8 cellular contexts compared by ENCODE assay signal in genomic region chr1:32872189-32872898, GRCh38. TPM values are rescaled to one million over a fixed set of nuclear protein-coding genes. Genes with fewer than 3 reads are reported as not detected.
DNase-seq lines count a peak whose midpoint lies in the region; ATAC-seq and TF ChIP-seq lines count a peak whose summit lies in the region.

No MANE protein-coding gene starts in this region.

- no peak for ATAC-seq in HG03025 (IDR thresholded peaks at IDR 0.05; ENCODE audit: low FRiP score, unreplicated experiment)
- no peak for ATAC-seq in HG03139 (IDR thresholded peaks at IDR 0.05; ENCODE audit: unreplicated experiment)

- H3K27me3 ChIP-seq in iPS DF 6.9 (ENCODE audit: control insufficient read depth, insufficient read depth, low read length) (peaks cover 21% of the 10 kb centered on the region), spleen (replicated peaks in 1 of 7) (peaks cover 0 to 80% (median 29%) of the 10 kb centered on the region in 7 donors)

- H3K27ac ChIP-seq in iPS DF 6.9 (ENCODE audit: low read length): no peak overlapping the region
- H3K27ac ChIP-seq in spleen: no peak overlapping the region

- peaks cover 14% of the 10 kb centered on the region for H3K4me1 ChIP-seq in iPS DF 6.9 (ENCODE audit: control insufficient read depth, insufficient read depth, low read length)
- H3K4me1 ChIP-seq in spleen: peaks cover 8 to 40% (median 27%) of the 10 kb centered on the region in 6 donors

- H3K36me3 ChIP-seq in iPS DF 6.9 (ENCODE audit: control insufficient read depth, insufficient read depth, low read length) (no peaks in the 10 kb centered on the region), spleen (peaks cover 0 to 14% (median 0%) of the 10 kb centered on the region in 6 donors)

- no peak for TF ChIP-seq POLR2A in spleen (IDR thresholded peaks at IDR 0.05)

- peak; percentile 87 for TF ChIP-seq CTCF in GM12864 (IDR thresholded peaks at IDR 0.05; ENCODE audit: low read depth, low read length, missing control alignments)
- peak; percentile 86 for TF ChIP-seq CTCF in astrocyte of the spinal cord (IDR thresholded peaks at IDR 0.05; ENCODE audit: low read depth, low read length)
- TF ChIP-seq CTCF in spleen (IDR thresholded peaks at IDR 0.05 in 8 of 11, conservative IDR thresholded peaks at IDR 0.05 in 3 of 11): peak; percentile 45 to 87 (median 74)

- H3K9me3 ChIP-seq in iPS DF 6.9 (ENCODE audit: control insufficient read depth, insufficient read depth, low read length): no peaks in the 10 kb centered on the region
- no peaks in the 10 kb centered on the region for H3K9me3 ChIP-seq in spleen

- no CpG with 5 or more reads among the region's 14 CpGs for WGBS in iPS DF 6.9 (ENCODE audit: insufficient coverage, insufficient read length)
- 23 to 32% (median 25%) methylated on average over 13 to 14 of the region's 14 CpGs for WGBS in spleen, 5 donors

- DNase-seq in GM12864 (ENCODE audit: low read depth) (peak; percentile 7), NCI-H1694 (lab: John Stamatoyannopoulos, UW) (peak; percentile 87), T1000 (lab: John Stamatoyannopoulos, UW) (peak; percentile 31), astrocyte of the spinal cord (ENCODE audit: low read depth, low spot score) (peak; percentile 75), iPS DF 6.9 (ENCODE audit: low read depth, low spot score) (peak; percentile 84), spleen (no peak)

- intact Hi-C loops in spleen (cut with DNase I; ENCODE audit: low total_unique reads): loop anchor here (5.0 kb wide), 1 partner anchor 160 kb away; no protein-coding TSS in a partner anchor

- H3K4me3 ChIP-seq in GM12864 (ENCODE audit: low read depth, low read length): no peak overlapping the region
- peak overlapping the region; percentile 48 for H3K4me3 ChIP-seq in astrocyte of the spinal cord (ENCODE audit: low read depth, low read length)
- no peak overlapping the region for H3K4me3 ChIP-seq in iPS DF 6.9 (ENCODE audit: low read length)
- peak overlapping the region in 2 of 8 donors; percentile 17 to 48 for H3K4me3 ChIP-seq in spleen

- in situ Hi-C loops in astrocyte of the spinal cord (cut with HindIII; ENCODE audit: low sequenced_read_pairs): no loop called here

RNA-seq across cellular contexts. Expression of gene FNDC5, which starts 1.6 kb away (rescaled TPM):
- not detected for total RNA-seq in spleen
- under 1 TPM in 2 of 3 donors, not detected in 1; 0.30 TPM for polyA plus RNA-seq in spleen

RNA-seq across cellular contexts. Expression of gene HPCA, which starts 13.9 kb away (rescaled TPM):
- total RNA-seq in spleen: under 1 TPM in 1 of 7 donors, not detected in 6; 0.32 TPM
- under 1 TPM in 2 of 3 donors, not detected in 1; 0.29 to 0.33 TPM for polyA plus RNA-seq in spleen

RNA-seq across cellular contexts. Expression of gene TMEM54, which starts 28.8 kb away (rescaled TPM):
- total RNA-seq in spleen: 10 to 100 TPM in 6 of 7 donors, 1 to 10 TPM in 1; 9.9 to 24.6 (median 12.5) TPM
- 10 to 100 TPM in 1 of 3 donors, 1 to 10 TPM in 2; 4.3 to 14.1 (median 5.6) TPM for polyA plus RNA-seq in spleen

RNA-seq across cellular contexts. Expression of gene S100PBP, which starts 54.9 kb away (rescaled TPM):
- total RNA-seq in spleen: 10 to 100 TPM; 44.1 to 76.3 (median 56.8) TPM
- 10 to 100 TPM; 15.5 to 25.8 (median 17.4) TPM for polyA plus RNA-seq in spleen

RNA-seq across cellular contexts. Expression of gene YARS1, which starts 55.2 kb away (rescaled TPM):
- 100 to 1,000 TPM in 1 of 7 donors, 10 to 100 TPM in 6; 46.5 to 112 (median 60.2) TPM for total RNA-seq in spleen
- polyA plus RNA-seq in spleen: 10 to 100 TPM; 25.7 to 28.7 (median 27.8) TPM
